1 cellular context compared by ENCODE assay signal in genomic region chr11:70270877-70271634, GRCh38.
TF ChIP-seq lines count a peak whose summit lies in the region.

No MANE protein-coding gene starts in this region.

TF ChIP-seq in GM23338, 12 proteins besides CTCF, POLR2A, EP300 and RAD21 (continued from another document):
- TF ChIP-seq ZNF462 (CRISPR knock-in tag; IDR thresholded peaks at IDR 0.05): no peak
- TF ChIP-seq ETS1 (IDR thresholded peaks at IDR 0.05): no peak
- no peak for TF ChIP-seq JUNB (IDR thresholded peaks at IDR 0.05; ENCODE audit: unreplicated experiment)
- no peak for TF ChIP-seq STAT1 (IDR thresholded peaks at IDR 0.05; ENCODE audit: unreplicated experiment)
- TF ChIP-seq POLR2AphosphoS5 (IDR thresholded peaks at IDR 0.05; ENCODE audit: low read depth): no peak
- no peak for TF ChIP-seq EZH2 (IDR thresholded peaks at IDR 0.05; ENCODE audit: low read depth, unreplicated experiment)
- TF ChIP-seq ZNF114 (CRISPR knock-in tag; IDR thresholded peaks at IDR 0.05): no peak
- no peak for TF ChIP-seq EZH2phosphoT487 (IDR thresholded peaks at IDR 0.05; ENCODE audit: unreplicated experiment)
